In the genomic region with DNA sequence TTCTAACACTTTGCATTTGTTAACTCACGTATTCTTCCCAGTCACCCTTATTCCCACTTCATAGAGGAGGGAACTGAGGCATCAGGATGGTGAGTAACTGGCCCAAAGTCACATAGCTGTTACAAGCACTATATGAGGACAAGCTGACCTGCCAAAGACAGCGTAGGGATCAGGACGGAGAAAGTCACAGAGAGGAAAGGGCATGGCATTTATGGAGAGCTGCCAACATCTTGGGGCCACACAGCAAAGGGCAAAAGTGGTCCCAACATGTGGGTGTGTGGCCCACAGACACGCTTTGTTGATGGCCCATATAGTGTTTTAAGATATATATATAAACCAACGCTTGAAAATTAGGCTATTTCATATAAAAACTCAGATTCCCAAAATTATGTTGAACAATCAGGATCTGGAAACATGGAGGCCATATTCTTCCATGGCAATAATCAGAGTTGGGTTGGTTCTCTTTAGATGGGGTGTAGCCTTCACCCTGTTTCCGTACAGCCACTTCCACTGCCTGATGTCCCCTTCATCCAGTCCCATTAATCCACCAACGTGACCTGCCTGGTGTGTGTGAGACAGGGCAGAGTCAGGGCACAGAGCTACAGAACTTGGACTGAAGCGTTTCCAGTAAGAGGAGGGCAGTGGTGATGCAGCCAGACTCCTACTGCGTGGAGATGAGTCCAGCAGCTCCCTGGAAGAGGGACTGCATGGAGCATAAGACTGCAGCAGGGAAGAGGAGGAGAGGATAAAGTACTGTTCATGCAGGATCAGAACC, we compare ENCODE assay signal across 13 cellular contexts. TPM values are rescaled to one million over a fixed set of nuclear protein-coding genes. Genes with fewer than 3 reads are reported as not detected.
DNase-seq lines count a peak whose midpoint lies in the region; ATAC-seq and TF ChIP-seq lines count a peak whose summit lies in the region.
"Had no signal": no experiment of that assay in that cellular context is flagged by ENCODE, and none has a peak within 500 bp of the region (broad histone marks: within the 10 kb centered on the region; RNA-seq: fewer than 3 reads in every experiment).

No MANE protein-coding gene starts in this region.

- peaks cover 87% of the 10 kb centered on the region for H3K4me1 Mint-ChIP-seq in activated naive CD4-positive, alpha-beta T cell treated with anti-CD3 and anti-CD28 coated beads, Interleukin-2, amount 50 U/mL, for 24 hours
- H3K4me1 Mint-ChIP-seq in T-helper 17 cell, result peaks cover 61% of the 10 kb centered on the region
- H3K4me1 Mint-ChIP-seq in stimulated activated naive CD8-positive, alpha-beta T cell treated with anti-CD3 and anti-CD28 coated beads, Interleukin-15, amount 100 ng/mL, for 72 hours, result peaks cover 92% of the 10 kb centered on the region

- no peaks in the 10 kb centered on the region for H3K4me1 ChIP-seq in colonic mucosa

- peak overlapping the region; percentile 94 for H3K27ac Mint-ChIP-seq in activated naive CD4-positive, alpha-beta T cell treated with anti-CD3 and anti-CD28 coated beads, Interleukin-2, amount 50 U/mL, for 24 hours
- peak overlapping the region; percentile 98 for H3K27ac Mint-ChIP-seq in T-helper 17 cell
- H3K27ac Mint-ChIP-seq in stimulated activated naive CD8-positive, alpha-beta T cell treated with anti-CD3 and anti-CD28 coated beads, Interleukin-15, amount 100 ng/mL, for 72 hours, result peak overlapping the region; percentile 4 to 22

- no peaks in the 10 kb centered on the region for H3K27me3 Mint-ChIP-seq in activated naive CD4-positive, alpha-beta T cell treated with anti-CD3 and anti-CD28 coated beads, Interleukin-2, amount 50 U/mL, for 24 hours
- H3K27me3 Mint-ChIP-seq in T-helper 17 cell, result no peaks in the 10 kb centered on the region
- no peaks in the 10 kb centered on the region for H3K27me3 Mint-ChIP-seq in stimulated activated naive CD8-positive, alpha-beta T cell treated with anti-CD3 and anti-CD28 coated beads, Interleukin-15, amount 100 ng/mL, for 72 hours

- H3K36me3 Mint-ChIP-seq in activated naive CD4-positive, alpha-beta T cell treated with anti-CD3 and anti-CD28 coated beads, Interleukin-2, amount 50 U/mL, for 24 hours, result peaks cover 21% of the 10 kb centered on the region
- no peaks in the 10 kb centered on the region for H3K36me3 Mint-ChIP-seq in T-helper 17 cell (ENCODE audit: low read depth)

- H3K9me3 ChIP-seq in T-helper 17 cell (ENCODE audit: control insufficient read depth, low read length, poor library complexity, severe bottlenecking) (no peaks in the 10 kb centered on the region), colonic mucosa (no peaks in the 10 kb centered on the region)

- H3K4me3 Mint-ChIP-seq in activated naive CD4-positive, alpha-beta T cell treated with anti-CD3 and anti-CD28 coated beads, Interleukin-2, amount 50 U/mL, for 24 hours, result peak overlapping the region; percentile 68
- no peak overlapping the region for H3K4me3 Mint-ChIP-seq in T-helper 17 cell
- no peak overlapping the region for H3K4me3 Mint-ChIP-seq in stimulated activated naive CD8-positive, alpha-beta T cell treated with anti-CD3 and anti-CD28 coated beads, Interleukin-15, amount 100 ng/mL, for 72 hours

- DNase-seq in activated naive CD4-positive, alpha-beta T cell treated with Interleukin-2 at 50 U/mL for 16 hours, result no peak
- DNase-seq in T-helper 17 cell, result no peak
- DNase-seq in coronary artery (ENCODE audit: low spot score), result peak; percentile 36
- DNase-seq in stimulated activated naive CD8-positive, alpha-beta T cell treated with anti-CD3 and anti-CD28 coated beads, Interleukin-15, amount 100 ng/mL, for 72 hours, result peak in 1 of 2 donors; percentile 11
- no peak for DNase-seq in NOMO-1 treated with DMSO at 0.1 percent for 48 hours (lab: John Stamatoyannopoulos, UW; ENCODE audit: unreplicated experiment)
- DNase-seq in HuH-7 (ENCODE audit: low spot score), result no peak
- no peak for DNase-seq in colonic mucosa
- DNase-seq: AML-193, DMS153, occipital lobe had no signal

- H3K9ac ChIP-seq in colonic mucosa (ENCODE audit: low read depth in 2 of 2, low read length in 2 of 2), result no peak overlapping the region

- TF ChIP-seq CTCF in coronary artery (IDR thresholded peaks at IDR 0.05) (no peak), colonic mucosa (IDR thresholded peaks at IDR 0.05) (no peak)

- H3K4me3 ChIP-seq in coronary artery (no peak overlapping the region), colonic mucosa (no peak overlapping the region)

- intact Hi-C loops in colonic mucosa (cut with DNase I), result no loop called here

- no peaks in the 10 kb centered on the region for H3K27me3 ChIP-seq in colonic mucosa

- H3K36me3 ChIP-seq in colonic mucosa, result no peaks in the 10 kb centered on the region

- ATAC-seq in T-helper 17 cell, result no peak
- ATAC-seq in stimulated activated naive CD8-positive, alpha-beta T cell treated with anti-CD3 and anti-CD28 coated beads, Interleukin-15, amount 100 ng/mL, for 72 hours, result no peak

- H3K27ac ChIP-seq in coronary artery (no peak overlapping the region), colonic mucosa (no peak overlapping the region)

- no peaks in the 10 kb centered on the region for H3K9me3 Mint-ChIP-seq in activated naive CD4-positive, alpha-beta T cell treated with anti-CD3 and anti-CD28 coated beads, Interleukin-2, amount 50 U/mL, for 24 hours
- H3K9me3 Mint-ChIP-seq in stimulated activated naive CD8-positive, alpha-beta T cell treated with anti-CD3 and anti-CD28 coated beads, Interleukin-15, amount 100 ng/mL, for 72 hours, result no peaks in the 10 kb centered on the region

RNA-seq across cellular contexts. Expression of a gene that starts 39.9 kb away (rescaled TPM):
- total RNA-seq in T-helper 17 cell (100 to 1,000 TPM; 310 to 362 TPM), colonic mucosa (1 to 10 TPM; 2.1 to 2.4 TPM)
- total RNA-seq: glomerular endothelial cell, occipital lobe, urinary bladder had no signal

Comparison
In these comparisons a context has a peak if more than half of its experiments do, and no peak if none do; other contexts are left out.
1. H3K27ac Mint-ChIP-seq: peak in every context shown above with its lines; median percentile 98 in T-helper 17 cell; 94 in activated naive CD4-positive, alpha-beta T cell treated with anti-CD3 and anti-CD28 coated beads, Interleukin-2, amount 50 U/mL, for 24 hours; 13 in stimulated activated naive CD8-positive, alpha-beta T cell treated with anti-CD3 and anti-CD28 coated beads, Interleukin-15, amount 100 ng/mL, for 72 hours.
2. RNA of a gene that starts 39.9 kb away (total RNA-seq): 310 to 362 TPM in T-helper 17 cell; 2.1 to 2.4 TPM in colonic mucosa; every median in the first group is over 10 times any median in the second.